22 cellular contexts compared by ENCODE assay signal in the genomic region with DNA sequence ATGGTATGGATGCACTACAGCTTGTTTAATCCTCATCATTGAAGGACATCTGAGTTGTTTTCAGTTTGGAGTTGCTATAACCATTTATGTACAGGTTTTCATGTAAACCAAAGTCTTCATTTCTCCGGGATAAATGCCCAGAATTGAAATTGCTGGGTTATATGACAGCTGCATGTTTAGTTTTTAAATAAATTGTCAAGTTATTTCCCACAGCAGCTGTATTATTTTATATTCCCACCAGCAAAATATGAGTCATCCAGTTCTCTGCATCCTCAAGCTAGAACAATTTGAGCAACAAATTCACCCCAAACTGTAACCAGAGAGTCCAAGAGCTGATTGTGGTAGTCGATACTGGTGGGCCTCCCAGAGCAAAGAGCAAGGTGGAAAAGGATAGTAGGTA.
A peak's percentile ranks its signal among the peaks of the same experiment; 100 is the strongest.
DNase-seq lines count a peak whose midpoint lies in the region; TF ChIP-seq lines count a peak whose summit lies in the region.
"Had no signal": no experiment of that assay in that cellular context is flagged by ENCODE, and none has a peak within 500 bp of the region (broad histone marks: within the 10 kb centered on the region; RNA-seq: fewer than 3 reads in every experiment).

No MANE protein-coding gene starts in this region.

- TF ChIP-seq CTCF in fibroblast of mammary gland (conservative IDR thresholded peaks at IDR 0.05; ENCODE audit: control insufficient read depth, insufficient read depth, low read depth, low read length) = no peak
- no peak for TF ChIP-seq CTCF in A673 (conservative IDR thresholded peaks at IDR 0.05; ENCODE audit: low read depth, low read length)

- H3K36me3 ChIP-seq in A673 (ENCODE audit: insufficient read depth, low read length, poor library complexity, severe bottlenecking) = no peaks in the 10 kb centered on the region
- H3K36me3 ChIP-seq: HAP-1 had no signal

- H3K9me3 ChIP-seq in A673 (ENCODE audit: low read depth, low read length, poor library complexity, severe bottlenecking) = no peaks in the 10 kb centered on the region
- H3K9me3 ChIP-seq: HAP-1 had no signal

- CTCF ChIA-PET in A673 (lab: Charles Lee) = no interaction called here

- peak; percentile 73 for DNase-seq in EH (ENCODE audit: low read depth)
- DNase-seq in LHCN-M2 (ENCODE audit: low read depth) = peak; percentile 94
- peak; percentile 55 for DNase-seq in fibroblast of mammary gland (ENCODE audit: low read depth)
- DNase-seq in skeletal muscle cell (ENCODE audit: low read depth) = peak; percentile 33
- DNase-seq in NCI-H526 (lab: John Stamatoyannopoulos, UW) = no peak
- DNase-seq in head of caudate nucleus = no peak
- DNase-seq in A673 (ENCODE audit: low spot score) = no peak
- DNase-seq: AML-193, DND-41, GF-D8, NCI-H1417, NCI-H187, NCI-H2107, NCI-H2227 treated with DMSO at 0.1 percent for 48 hours, NCI-H510A treated with DMSO at 0.1 percent for 48 hours, NCI-H82, OCI-M1, RPMI8226, SIG-M5 had no signal

- peaks cover 7% of the 10 kb centered on the region for H3K4me1 ChIP-seq in A673 (ENCODE audit: insufficient read depth, low read length, poor library complexity, severe bottlenecking)
- H3K4me1 ChIP-seq: HAP-1 had no signal

- H3K4me3 ChIP-seq in fibroblast of mammary gland (ENCODE audit: control insufficient read depth, low read depth, low read length) (no peak overlapping the region), skeletal muscle cell (ENCODE audit: low read depth, low read length) (no peak overlapping the region), A673 (ENCODE audit: low read depth, low read length, poor library complexity, severe bottlenecking) (no peak overlapping the region)
- H3K4me3 ChIP-seq: HAP-1, K562 had no signal

- intact Hi-C loops in head of caudate nucleus (cut with DNase I) = no loop called here
- intact Hi-C loops in A673 (cut with micrococcal nuclease; ENCODE audit: unreplicated experiment) = no loop called here

- no TSS peak for BruUV-seq in A673 (replicated peaks; lab: Mats Ljungman, UMichigan)

- H3K27me3 ChIP-seq in A673 (replicated peaks; ENCODE audit: insufficient read depth, low read depth, low read length, poor library complexity) = no peaks in the 10 kb centered on the region

- no peak overlapping the region for H3K27ac ChIP-seq in A673 (ENCODE audit: low read depth, low read length, poor library complexity, severe bottlenecking)
- H3K27ac ChIP-seq: C4-2B had no signal

- POLR2A ChIA-PET in A673 (lab: Charles Lee; ENCODE audit: low non-redundant PET) = no interaction called here

Comparison
In these comparisons a context has a peak if more than half of its experiments do, and no peak if none do; other contexts are left out.
1. DNase-seq: peak in EH (single experiment), LHCN-M2 (single experiment), fibroblast of mammary gland (single experiment) and skeletal muscle cell (single experiment); none in NCI-H526 (0 of 2), head of caudate nucleus (0 of 42) and A673 (single experiment).